In genomic region chr2:231666171-231667095, GRCh38 we compare ENCODE assay signal across 1 cellular context.
TF ChIP-seq lines count a peak whose summit lies in the region.

No MANE protein-coding gene starts in this region.

TF ChIP-seq in HepG2, 621 proteins besides CTCF, POLR2A, EP300 and RAD21 (continued from another document and continues in another):
- peak; percentile 65; the same call in 1 of the 2 replicates for TF ChIP-seq ZMYM3 (CRISPR knock-in tag; IDR thresholded peaks at IDR 0.05)
- no peak for TF ChIP-seq ZEB1 (IDR thresholded peaks at IDR 0.05; ENCODE audit: insufficient replicate concordance, low read depth)
- no peak; the same call in 1 of the 2 replicates for TF ChIP-seq BRD4 (CRISPR knock-in tag; IDR thresholded peaks at IDR 0.05)
- TF ChIP-seq CERS6 (CRISPR knock-in tag; IDR thresholded peaks at IDR 0.05): no peak
- TF ChIP-seq ZNF766 (CRISPR knock-in tag; IDR thresholded peaks at IDR 0.05; ENCODE audit: borderline replicate concordance): no peak
- peak; percentile 43; the same call in 1 of the 2 replicates for TF ChIP-seq SALL2 (CRISPR knock-in tag; IDR thresholded peaks at IDR 0.05)
- TF ChIP-seq ZNF576 (CRISPR knock-in tag; IDR thresholded peaks at IDR 0.05): no peak
- TF ChIP-seq ZGPAT (CRISPR knock-in tag; IDR thresholded peaks at IDR 0.05): no peak; the same call in 1 of the 2 replicates
- TF ChIP-seq KLF12 (CRISPR knock-in tag; IDR thresholded peaks at IDR 0.05; ENCODE audit: borderline replicate concordance): no peak
- TF ChIP-seq ZNF672 (CRISPR knock-in tag; IDR thresholded peaks at IDR 0.05): no peak
- TF ChIP-seq MXD4 (CRISPR knock-in tag; IDR thresholded peaks at IDR 0.05): no peak
- 0 out of 2 replicates have a peak, but pooled peaks have one; percentile 15 for TF ChIP-seq ZNF235 (CRISPR knock-in tag; IDR thresholded peaks at IDR 0.05; ENCODE audit: borderline replicate concordance)
- TF ChIP-seq POGZ (CRISPR knock-in tag; IDR thresholded peaks at IDR 0.05): no peak
- no peak for TF ChIP-seq PHF5A (CRISPR knock-in tag; IDR thresholded peaks at IDR 0.05; ENCODE audit: low read depth, unreplicated experiment)
- TF ChIP-seq ZNF530 (CRISPR knock-in tag; IDR thresholded peaks at IDR 0.05; ENCODE audit: low read depth): no peak
- peak; percentile 59; the same call in 1 of the 2 replicates for TF ChIP-seq ZNF281 (CRISPR knock-in tag; IDR thresholded peaks at IDR 0.05; ENCODE audit: borderline replicate concordance)
- TF ChIP-seq MTERF4 (CRISPR knock-in tag; IDR thresholded peaks at IDR 0.05): 0 out of 2 replicates have a peak, but pooled peaks have one; percentile 63
- no peak for TF ChIP-seq ZNF432 (CRISPR knock-in tag; IDR thresholded peaks at IDR 0.05; ENCODE audit: borderline replicate concordance)
- TF ChIP-seq TP53 (CRISPR knock-in tag; conservative IDR thresholded peaks at IDR 0.05): no peak
- TF ChIP-seq AKAP8 (CRISPR knock-in tag; IDR thresholded peaks at IDR 0.05): no peak; the same call in 1 of the 2 replicates
- peak; percentile 68; the same call in 1 of the 2 replicates for TF ChIP-seq BCL3 (CRISPR knock-in tag; IDR thresholded peaks at IDR 0.05)
- TF ChIP-seq ZNF839 (CRISPR knock-in tag; IDR thresholded peaks at IDR 0.05; ENCODE audit: borderline replicate concordance): 0 out of 2 replicates have a peak, but pooled peaks have one; percentile 37
- no peak for TF ChIP-seq ZBTB37 (CRISPR knock-in tag; IDR thresholded peaks at IDR 0.05)
- no peak for TF ChIP-seq TEAD2 (CRISPR knock-in tag; IDR thresholded peaks at IDR 0.05)
- no peak for TF ChIP-seq NR1H2 (CRISPR knock-in tag; IDR thresholded peaks at IDR 0.05; ENCODE audit: borderline replicate concordance, low read depth)
- no peak for TF ChIP-seq GZF1 (CRISPR knock-in tag; IDR thresholded peaks at IDR 0.05)
- no peak for TF ChIP-seq IKZF1 (IDR thresholded peaks at IDR 0.05)
- TF ChIP-seq RXRB (CRISPR knock-in tag; IDR thresholded peaks at IDR 0.05; ENCODE audit: borderline replicate concordance): peak; percentile 52; the same call in 1 of the 2 replicates
- no peak for TF ChIP-seq AFF4 (CRISPR knock-in tag; IDR thresholded peaks at IDR 0.05)
- TF ChIP-seq KDM2A (CRISPR knock-in tag; IDR thresholded peaks at IDR 0.05; ENCODE audit: borderline replicate concordance, low read depth): peak; percentile 61; the same call in 1 of the 2 replicates
- TF ChIP-seq SOX6 (IDR thresholded peaks at IDR 0.05): no peak
- TF ChIP-seq SOX6 (CRISPR knock-in tag; IDR thresholded peaks at IDR 0.05): no peak
- no peak for TF ChIP-seq ZNF18 (CRISPR knock-in tag; IDR thresholded peaks at IDR 0.05; ENCODE audit: insufficient replicate concordance)
- TF ChIP-seq MBD4 (IDR thresholded peaks at IDR 0.05; ENCODE audit: borderline replicate concordance, low read length): no peak
- no peak for TF ChIP-seq ZBTB39 (CRISPR knock-in tag; IDR thresholded peaks at IDR 0.05)
- no peak for TF ChIP-seq ZNF30 (CRISPR knock-in tag; IDR thresholded peaks at IDR 0.05)
- TF ChIP-seq REPIN1 (CRISPR knock-in tag; IDR thresholded peaks at IDR 0.05; ENCODE audit: borderline replicate concordance, low read depth): 0 out of 2 replicates have a peak, but pooled peaks have one; percentile 31
- TF ChIP-seq NFE2 (CRISPR knock-in tag; IDR thresholded peaks at IDR 0.05): no peak
- TF ChIP-seq PRDM4 (CRISPR knock-in tag; IDR thresholded peaks at IDR 0.05; ENCODE audit: borderline replicate concordance): no peak
- no peak for TF ChIP-seq NONO (IDR thresholded peaks at IDR 0.05)
- TF ChIP-seq NONO (CRISPR knock-in tag; conservative IDR thresholded peaks at IDR 0.05): peak; percentile 62; the same call in 1 of the 2 replicates
